ENCODE assay signal across 8 cellular contexts in genomic region chr21:29299906-29300546, GRCh38. TPM values are rescaled to one million over a fixed set of nuclear protein-coding genes. Genes with fewer than 3 reads are reported as not detected.
A peak's percentile ranks its signal among the peaks of the same experiment; 100 is the strongest.
DNase-seq lines count a peak whose midpoint lies in the region; ATAC-seq and TF ChIP-seq lines count a peak whose summit lies in the region.

No MANE protein-coding gene starts in this region.

- H3K4me3 ChIP-seq in AG09309 (ENCODE audit: control insufficient read depth, low read depth, low read length) = peak overlapping the region; percentile 64
- H3K4me3 ChIP-seq in WI38 (ENCODE audit: low read depth, low read length) = peak overlapping the region; percentile 72
- peak overlapping the region; percentile 63 for H3K4me3 ChIP-seq in colonic mucosa

- H3K4me1 ChIP-seq in colonic mucosa = peaks cover 15% of the 10 kb centered on the region

- intact Hi-C loops in colonic mucosa (cut with DNase I) = loop anchor here (5.0 kb wide), 1 partner anchor 128 kb away; no protein-coding TSS in a partner anchor

- DNase-seq in AG09309 (ENCODE audit: low read depth) = peak; percentile 94
- peak; percentile 79 for DNase-seq in NCI-H2171 treated with DMSO at 0.1 percent for 48 hours (lab: John Stamatoyannopoulos, UW)
- peak; percentile 60 for DNase-seq in colonic mucosa
- DNase-seq in left lobe of liver (ENCODE audit: low spot score) = peak; percentile 51
- peak; percentile 27 for DNase-seq in stimulated activated CD4-positive, alpha-beta T cell treated with anti-CD3 and anti-CD28 coated beads, Interleukin-4, amount 100 ng/mL, for 1 hour

- H3K36me3 ChIP-seq in colonic mucosa = no peaks in the 10 kb centered on the region

- ATAC-seq in GM18873 (IDR thresholded peaks at IDR 0.05; ENCODE audit: low FRiP score, unreplicated experiment) (peak; percentile 46), HG03097 (IDR thresholded peaks at IDR 0.05; ENCODE audit: low FRiP score, unreplicated experiment) (peak; percentile 38), left lobe of liver (peak; percentile 3)

- no peak for TF ChIP-seq CTCF in AG09309 (IDR thresholded peaks at IDR 0.05; ENCODE audit: control insufficient read depth, insufficient read depth, low read depth, low read length, missing control alignments)
- no peak for TF ChIP-seq CTCF in WI38 (IDR thresholded peaks at IDR 0.05; ENCODE audit: low read depth, low read length)
- no peak for TF ChIP-seq CTCF in colonic mucosa (IDR thresholded peaks at IDR 0.05)

- H3K9ac ChIP-seq in colonic mucosa (ENCODE audit: low read depth in 2 of 2, low read length in 2 of 2) = peak overlapping the region; percentile 65 to 76

- H3K27ac ChIP-seq in colonic mucosa = peak overlapping the region; percentile 90

- H3K27me3 ChIP-seq in colonic mucosa = no peaks in the 10 kb centered on the region

- H3K9me3 ChIP-seq in colonic mucosa = no peaks in the 10 kb centered on the region

RNA-seq across cellular contexts. Expression of gene BACH1, which starts 1.3 kb away (rescaled TPM):
- 10 to 100 TPM; 33.2 to 66.9 TPM for total RNA-seq in colonic mucosa
- total RNA-seq in left lobe of liver = 27.0 TPM

Comparison
In these comparisons a context has a peak if more than half of its experiments do, and no peak if none do; other contexts are left out.
1. Peak in every context shown above with its lines: DNase-seq, ATAC-seq, H3K4me3 ChIP-seq and H3K27ac ChIP-seq.
2. DNase-seq: peak in every context shown above with its lines; median percentile 94 in AG09309; 79 in NCI-H2171 treated with DMSO at 0.1 percent for 48 hours; 60 in colonic mucosa; 51 in left lobe of liver; 27 in stimulated activated CD4-positive, alpha-beta T cell treated with anti-CD3 and anti-CD28 coated beads, Interleukin-4, amount 100 ng/mL, for 1 hour.